ENCODE assay signal across 10 cellular contexts in the genomic region with DNA sequence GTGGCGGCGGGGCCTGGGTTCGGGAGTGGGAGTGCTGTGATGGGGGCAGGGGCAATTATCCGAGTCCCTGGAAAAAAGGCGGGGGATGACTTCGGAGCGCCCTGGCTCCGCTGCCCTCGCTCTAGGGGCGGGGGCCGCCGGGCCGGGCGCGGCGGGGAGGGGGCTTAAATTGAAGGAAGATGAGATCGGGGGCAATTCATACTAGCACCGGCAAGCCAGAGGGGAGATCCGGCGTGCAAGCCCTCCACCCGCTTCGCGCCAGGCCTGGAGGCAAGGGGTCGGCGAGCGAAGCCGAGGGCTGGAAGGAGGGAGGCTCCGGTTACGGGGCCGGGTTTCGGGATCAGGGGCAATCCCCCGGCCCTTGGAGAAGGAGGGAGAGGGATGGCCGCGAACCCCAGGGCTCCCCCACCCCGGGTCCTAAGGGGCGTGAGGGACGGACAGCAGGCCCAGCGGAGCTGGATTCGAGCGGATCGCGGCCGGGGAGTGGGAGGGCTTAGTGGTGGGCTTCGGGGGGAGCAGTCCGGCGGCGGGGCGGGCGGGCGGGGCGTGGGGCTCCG. TPM values are rescaled to one million over a fixed set of nuclear protein-coding genes. Genes with fewer than 3 reads are reported as not detected.
DNase-seq lines count a peak whose midpoint lies in the region; ATAC-seq and TF ChIP-seq lines count a peak whose summit lies in the region.
"Had no signal": no experiment of that assay in that cellular context is flagged by ENCODE, and none has a peak within 500 bp of the region (broad histone marks: within the 10 kb centered on the region; RNA-seq: fewer than 3 reads in every experiment).

No MANE protein-coding gene starts in this region.

- under 1% methylated on average over 41 of the region's 52 CpGs for WGBS in right cardiac atrium
- WGBS in spleen, 5 donors: 0 to 59% (median 2%) methylated on average over 8 to 42 of the region's 52 CpGs

- H3K27ac ChIP-seq in right cardiac atrium (ENCODE audit: low read length) (no peak overlapping the region), spleen (peak overlapping the region in 1 of 8 donors; percentile 51)

- no peaks in the 10 kb centered on the region for H3K36me3 ChIP-seq in spleen

- no peak overlapping the region for H3K4me3 ChIP-seq in NB4 (ENCODE audit: low read depth, low read length)
- H3K4me3 ChIP-seq in right cardiac atrium (ENCODE audit: low read length): no peak overlapping the region
- H3K4me3 ChIP-seq in spleen: no peak overlapping the region

- intact Hi-C loops in right cardiac atrium (cut with DNase I) (no loop called here), spleen (cut with DNase I; ENCODE audit: low total_unique reads) (no loop called here)

- DNase-seq in NCI-H82 (lab: John Stamatoyannopoulos, UW) (peak; percentile 55), NCI-H82 treated with DMSO at 0.1 percent for 48 hours (lab: John Stamatoyannopoulos, UW; ENCODE audit: unreplicated experiment) (no peak), NB4 (ENCODE audit: low read depth) (peak; percentile 44), right cardiac atrium (peak; percentile 23 to 79 (median 50)), spleen (peak; percentile 87), NK-92 (lab: John Stamatoyannopoulos, UW; ENCODE audit: unreplicated experiment) (no peak), mucosa of gallbladder (ENCODE audit: low spot score) (no peak)
- DNase-seq: AML-193; NK-92 treated with Interleukin-12 subunit alpha and Interleukin-12 subunit beta, amount 100 ng/mL, for 24 hours had no signal

- H3K4me1 ChIP-seq in right cardiac atrium (ENCODE audit: control insufficient read depth, insufficient read depth, low read length) (no peaks in the 10 kb centered on the region), spleen (peaks cover 0 to 40% (median 6%) of the 10 kb centered on the region in 6 donors)

- H3K9me3 ChIP-seq in right cardiac atrium (ENCODE audit: control insufficient read depth, low read length) (no peaks in the 10 kb centered on the region), spleen (no peaks in the 10 kb centered on the region)

- TF ChIP-seq POLR2A in NB4 (IDR thresholded peaks at IDR 0.05; ENCODE audit: extremely low read depth, insufficient read length) (no peak), spleen (IDR thresholded peaks at IDR 0.05) (no peak)

- no peak for ATAC-seq in right cardiac atrium
- ATAC-seq in GM21619 (IDR thresholded peaks at IDR 0.05; ENCODE audit: unreplicated experiment): no peak

- H3K27me3 ChIP-seq in right cardiac atrium (ENCODE audit: control insufficient read depth, insufficient read depth) (no peaks in the 10 kb centered on the region), spleen (replicated peaks in 1 of 7) (no peaks in the 10 kb centered on the region)

- TF ChIP-seq CTCF in NB4 (IDR thresholded peaks at IDR 0.05; ENCODE audit: low read depth, low read length) (no peak), spleen (IDR thresholded peaks at IDR 0.05 in 8 of 11, conservative IDR thresholded peaks at IDR 0.05 in 3 of 11) (no peak)

RNA-seq across cellular contexts. Expression of a gene that starts 1.2 kb away (rescaled TPM):
- 10 to 100 TPM; 10.9 to 13.8 (median 11.5) TPM for total RNA-seq in right cardiac atrium
- polyA plus RNA-seq in right cardiac atrium: 5.0 TPM
- total RNA-seq in spleen: 10 to 100 TPM in 5 of 7 donors, 1 to 10 TPM in 2; 6.5 to 18.1 (median 16.6) TPM
- polyA plus RNA-seq in spleen: 1 to 10 TPM in 1 of 3 donors, under 1 TPM in 2; 0.85 to 3.5 (median 0.86) TPM
- 12.4 TPM for total RNA-seq in mucosa of gallbladder

Comparison
In these comparisons a context has a peak if more than half of its experiments do, and no peak if none do; other contexts are left out.
1. DNase-seq: peak in NCI-H82 (single experiment), NB4 (single experiment), right cardiac atrium (3 of 3) and spleen (single experiment); none in NCI-H82 treated with DMSO at 0.1 percent for 48 hours (single experiment), NK-92 (single experiment) and mucosa of gallbladder (single experiment).